Comparison of ENCODE assay signal across 22 cellular contexts in genomic region chr15:77017761-77018720, GRCh38. TPM values are rescaled to one million over a fixed set of nuclear protein-coding genes. Genes with fewer than 3 reads are reported as not detected.
DNase-seq lines count a peak whose midpoint lies in the region; ATAC-seq and TF ChIP-seq lines count a peak whose summit lies in the region.
"Had no signal": no experiment of that assay in that cellular context is flagged by ENCODE, and none has a peak within 500 bp of the region (broad histone marks: within the 10 kb centered on the region; RNA-seq: fewer than 3 reads in every experiment).

No MANE protein-coding gene starts in this region.

- H3K27ac ChIP-seq in CD8-positive, alpha-beta T cell (ENCODE audit: low read depth, low read length) = no peak overlapping the region
- H3K27ac ChIP-seq: GM23248, prostate gland, SK-N-MC, tibial artery had no signal

- no peaks in the 10 kb centered on the region for H3K9me3 ChIP-seq in CD8-positive, alpha-beta T cell (ENCODE audit: low read length)
- H3K9me3 ChIP-seq: heart right ventricle, MG63, prostate gland, tibial artery had no signal

- peaks cover 2% of the 10 kb centered on the region for H3K27me3 Mint-ChIP-seq in activated CD4-positive, alpha-beta T cell treated with anti-CD3 and anti-CD28 coated beads, Interleukin-2, amount 10 ng/mL, durations not matched to agents 24 days and 14 days
- H3K27me3 Mint-ChIP-seq in CD8-positive, alpha-beta T cell (ENCODE audit: low read depth) = no peaks in the 10 kb centered on the region
- H3K27me3 Mint-ChIP-seq in activated naive CD8-positive, alpha-beta T cell = no peaks in the 10 kb centered on the region
- no peaks in the 10 kb centered on the region for H3K27me3 Mint-ChIP-seq in natural killer cell (ENCODE audit: low read depth in 2 of 2)
- H3K27me3 Mint-ChIP-seq: naive B cell had no signal

- peaks cover 81% of the 10 kb centered on the region for H3K4me1 Mint-ChIP-seq in activated CD4-positive, alpha-beta T cell treated with anti-CD3 and anti-CD28 coated beads, Interleukin-2, amount 10 ng/mL, durations not matched to agents 24 days and 14 days
- H3K4me1 Mint-ChIP-seq in CD8-positive, alpha-beta T cell (ENCODE audit: low read depth) = peaks cover 94% of the 10 kb centered on the region
- H3K4me1 Mint-ChIP-seq in activated naive CD8-positive, alpha-beta T cell (ENCODE audit: low read depth) = peaks cover 88% of the 10 kb centered on the region
- H3K4me1 Mint-ChIP-seq in natural killer cell = peaks cover 83 to 98% of the 10 kb centered on the region in 2 donors

- intact Hi-C loops in activated CD4-positive, alpha-beta T cell treated with anti-CD3 and anti-CD28 coated beads, Interleukin-2, amount 10 ng/mL, durations not matched to agents 24 days and 14 days (cut with micrococcal nuclease) = loop anchor here (10.0 kb wide), 1 partner anchor 113 kb away; the partner anchor contains the start of gene SCAPER
- intact Hi-C loops in CD8-positive, alpha-beta T cell (cut with DNase I, micrococcal nuclease) = no loop called here
- intact Hi-C loops in natural killer cell (cut with micrococcal nuclease) = no loop called here

- peaks cover 52% of the 10 kb centered on the region for H3K36me3 Mint-ChIP-seq in activated CD4-positive, alpha-beta T cell treated with anti-CD3 and anti-CD28 coated beads, Interleukin-2, amount 10 ng/mL, durations not matched to agents 24 days and 14 days (ENCODE audit: low read depth)
- H3K36me3 Mint-ChIP-seq in CD8-positive, alpha-beta T cell = peaks cover 41% of the 10 kb centered on the region
- H3K36me3 Mint-ChIP-seq in activated naive CD8-positive, alpha-beta T cell = peaks cover 2% of the 10 kb centered on the region
- H3K36me3 Mint-ChIP-seq in natural killer cell = no peaks in the 10 kb centered on the region

- no peaks in the 10 kb centered on the region for H3K27me3 ChIP-seq in CD8-positive, alpha-beta T cell (ENCODE audit: insufficient read depth, low read length)
- H3K27me3 ChIP-seq: heart right ventricle, MG63 had no signal

- no peak for TF ChIP-seq CTCF in CD8-positive, alpha-beta T cell (IDR thresholded peaks at IDR 0.05)
- TF ChIP-seq CTCF in natural killer cell (IDR thresholded peaks at IDR 0.05) = no peak

- no peaks in the 10 kb centered on the region for H3K9me3 Mint-ChIP-seq in activated CD4-positive, alpha-beta T cell treated with anti-CD3 and anti-CD28 coated beads, Interleukin-2, amount 10 ng/mL, durations not matched to agents 24 days and 14 days
- no peaks in the 10 kb centered on the region for H3K9me3 Mint-ChIP-seq in CD8-positive, alpha-beta T cell
- no peaks in the 10 kb centered on the region for H3K9me3 Mint-ChIP-seq in activated naive CD8-positive, alpha-beta T cell (ENCODE audit: low read depth)
- no peaks in the 10 kb centered on the region for H3K9me3 Mint-ChIP-seq in natural killer cell
- H3K9me3 Mint-ChIP-seq: naive B cell had no signal

- peak overlapping the region; percentile 98 for H3K27ac Mint-ChIP-seq in activated CD4-positive, alpha-beta T cell treated with anti-CD3 and anti-CD28 coated beads, Interleukin-2, amount 10 ng/mL, durations not matched to agents 24 days and 14 days
- H3K27ac Mint-ChIP-seq in CD8-positive, alpha-beta T cell = peak overlapping the region; percentile 93
- peak overlapping the region; percentile 77 for H3K27ac Mint-ChIP-seq in activated naive CD8-positive, alpha-beta T cell
- peak overlapping the region; percentile 96 to 99 for H3K27ac Mint-ChIP-seq in natural killer cell

- CTCF ChIA-PET in CD8-positive, alpha-beta T cell (lab: Charles Lee) = interaction anchor here (1.3 to 1.6 kb wide), 4 partner anchors 13 to 45 kb away, joined by 4 to 7 read pairs (median 4); no protein-coding TSS in a partner anchor

- ATAC-seq in CD8-positive, alpha-beta T cell = no peak
- ATAC-seq in natural killer cell (no peak), HG02840 (IDR thresholded peaks at IDR 0.05; ENCODE audit: low FRiP score, unreplicated experiment) (no peak), HG03378 (IDR thresholded peaks at IDR 0.05; ENCODE audit: unreplicated experiment) (no peak)
- ATAC-seq: heart right ventricle had no signal

- H3K4me3 Mint-ChIP-seq in activated CD4-positive, alpha-beta T cell treated with anti-CD3 and anti-CD28 coated beads, Interleukin-2, amount 10 ng/mL, durations not matched to agents 24 days and 14 days = no peak overlapping the region
- no peak overlapping the region for H3K4me3 Mint-ChIP-seq in CD8-positive, alpha-beta T cell
- H3K4me3 Mint-ChIP-seq in activated naive CD8-positive, alpha-beta T cell = no peak overlapping the region
- H3K4me3 Mint-ChIP-seq in natural killer cell = peak overlapping the region; percentile 53
- H3K4me3 Mint-ChIP-seq: naive B cell had no signal

- POLR2A ChIA-PET in CD8-positive, alpha-beta T cell (lab: Charles Lee) = interaction anchor here (0.6 to 3.4 kb wide), 3 partner anchors 12 to 502 kb away, joined by 3 to 19 read pairs (median 5); partner anchors contain the start of gene PSTPIP1

- H3K4me1 ChIP-seq in CD8-positive, alpha-beta T cell (ENCODE audit: insufficient read depth, low read length) = peaks cover 100% of the 10 kb centered on the region
- H3K4me1 ChIP-seq: prostate gland had no signal

- peaks cover 8% of the 10 kb centered on the region for H3K36me3 ChIP-seq in CD8-positive, alpha-beta T cell (ENCODE audit: insufficient read depth, low read length)
- H3K36me3 ChIP-seq: MG63, prostate gland, tibial artery had no signal

- DNase-seq in activated CD4-positive, alpha-beta T cell treated with anti-CD3 and anti-CD28 coated beads, Interleukin-2, amount 10 ng/mL, durations not matched to agents 24 days and 14 days = no peak
- DNase-seq in activated CD4-positive, alpha-beta T cell treated with anti-CD3 and anti-CD28 coated beads, Interleukin-2, amount 50 U/mL, for 4 hours = no peak
- peak in 1 of 7 experiments; percentile 16 for DNase-seq in CD8-positive, alpha-beta T cell
- DNase-seq in natural killer cell (no peak), LoVo (ENCODE audit: low spot score) (no peak)
- DNase-seq: activated CD4-positive, alpha-beta T cell treated with anti-CD3 and anti-CD28 coated beads, Interleukin-2, amount 50 U/mL, for 48 hours; activated effector memory CD4-positive, alpha-beta T cell treated with Interleukin-2 at 50 U/mL for 16 hours; C1 segment of cervical spinal cord; DND-41; GM23248; heart right ventricle; mammary epithelial cell; MG63; naive B cell; NCI-H1694; stimulated activated CD8-positive, alpha-beta memory T cell treated with anti-CD3 and anti-CD28 coated beads, Interleukin-4, amount 100 ng/mL, for 48 hours had no signal

- H3K4me3 ChIP-seq in CD8-positive, alpha-beta T cell (ENCODE audit: low read depth, low read length) = no peak overlapping the region
- H3K4me3 ChIP-seq: GM23248, heart right ventricle, MG63, prostate gland, SK-N-MC, tibial artery had no signal

RNA-seq across cellular contexts. Expression of gene PSTPIP1, which starts 23.1 kb away (rescaled TPM):
- total RNA-seq in activated CD4-positive, alpha-beta T cell treated with anti-CD3 and anti-CD28 coated beads, Interleukin-2, amount 10 ng/mL, durations not matched to agents 24 days and 14 days = 182 and 186 TPM in 2 replicates
- total RNA-seq in CD8-positive, alpha-beta T cell = 10 to 100 TPM; 86.7 to 88.0 TPM
- 100 to 1,000 TPM; 218 to 316 (median 228) TPM for total RNA-seq in natural killer cell
- total RNA-seq: GM23248 had no signal

RNA-seq across cellular contexts. Expression of gene TSPAN3, which starts 52.9 kb away (rescaled TPM):
- total RNA-seq in activated CD4-positive, alpha-beta T cell treated with anti-CD3 and anti-CD28 coated beads, Interleukin-2, amount 10 ng/mL, durations not matched to agents 24 days and 14 days = 41.4 and 43.0 TPM in 2 replicates
- 10 to 100 TPM; 21.4 to 22.7 TPM for total RNA-seq in CD8-positive, alpha-beta T cell
- 10 to 100 TPM; 18.7 to 37.4 (median 29.9) TPM for total RNA-seq in natural killer cell
